1 cellular context compared by ENCODE assay signal in the genomic region with DNA sequence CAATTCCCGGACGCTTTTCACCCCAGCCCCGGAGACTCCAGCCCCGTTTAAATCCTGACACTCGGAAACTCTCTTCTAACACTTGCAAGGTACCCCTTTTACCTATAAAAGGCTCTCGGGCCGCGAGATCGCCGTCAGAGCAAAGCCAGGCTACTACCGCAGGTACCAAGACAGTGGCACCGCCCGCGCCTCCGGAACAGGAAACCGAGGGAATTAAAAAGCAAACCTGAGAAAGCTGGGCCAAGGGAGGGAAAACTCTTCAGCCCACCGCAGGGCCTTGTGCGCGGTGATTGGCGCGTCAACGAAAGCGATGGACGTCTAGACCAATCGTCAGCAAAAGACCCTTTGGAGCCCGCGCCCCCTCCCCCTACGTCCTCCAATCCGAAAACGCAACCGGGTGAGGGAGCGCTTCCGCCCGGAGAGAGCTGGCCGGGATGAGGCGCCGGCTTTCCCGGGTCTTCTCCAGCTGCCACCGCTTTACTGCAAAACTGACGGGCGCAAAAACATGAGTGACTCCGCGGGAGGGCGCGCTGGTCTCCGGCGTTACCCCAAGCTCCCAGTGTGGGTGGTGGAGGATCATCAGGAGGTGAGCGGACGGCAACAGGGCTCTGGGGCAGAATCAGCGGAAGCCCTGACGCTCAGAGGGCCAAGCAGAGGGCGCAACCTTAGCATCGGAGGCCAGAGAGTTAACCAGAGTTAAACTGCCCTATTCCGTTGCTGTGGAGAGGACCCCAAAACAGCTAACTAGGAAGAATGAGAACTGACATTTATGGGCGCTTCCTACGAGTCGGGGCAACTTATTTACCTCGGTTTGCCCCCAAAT.
TF ChIP-seq lines count a peak whose summit lies in the region.

TSS of gene C5orf22 (plus strand) at position 414 of the 823 bp plus-strand sequence. CDS start at position 506, 92 bp downstream.
A gene with protein sequence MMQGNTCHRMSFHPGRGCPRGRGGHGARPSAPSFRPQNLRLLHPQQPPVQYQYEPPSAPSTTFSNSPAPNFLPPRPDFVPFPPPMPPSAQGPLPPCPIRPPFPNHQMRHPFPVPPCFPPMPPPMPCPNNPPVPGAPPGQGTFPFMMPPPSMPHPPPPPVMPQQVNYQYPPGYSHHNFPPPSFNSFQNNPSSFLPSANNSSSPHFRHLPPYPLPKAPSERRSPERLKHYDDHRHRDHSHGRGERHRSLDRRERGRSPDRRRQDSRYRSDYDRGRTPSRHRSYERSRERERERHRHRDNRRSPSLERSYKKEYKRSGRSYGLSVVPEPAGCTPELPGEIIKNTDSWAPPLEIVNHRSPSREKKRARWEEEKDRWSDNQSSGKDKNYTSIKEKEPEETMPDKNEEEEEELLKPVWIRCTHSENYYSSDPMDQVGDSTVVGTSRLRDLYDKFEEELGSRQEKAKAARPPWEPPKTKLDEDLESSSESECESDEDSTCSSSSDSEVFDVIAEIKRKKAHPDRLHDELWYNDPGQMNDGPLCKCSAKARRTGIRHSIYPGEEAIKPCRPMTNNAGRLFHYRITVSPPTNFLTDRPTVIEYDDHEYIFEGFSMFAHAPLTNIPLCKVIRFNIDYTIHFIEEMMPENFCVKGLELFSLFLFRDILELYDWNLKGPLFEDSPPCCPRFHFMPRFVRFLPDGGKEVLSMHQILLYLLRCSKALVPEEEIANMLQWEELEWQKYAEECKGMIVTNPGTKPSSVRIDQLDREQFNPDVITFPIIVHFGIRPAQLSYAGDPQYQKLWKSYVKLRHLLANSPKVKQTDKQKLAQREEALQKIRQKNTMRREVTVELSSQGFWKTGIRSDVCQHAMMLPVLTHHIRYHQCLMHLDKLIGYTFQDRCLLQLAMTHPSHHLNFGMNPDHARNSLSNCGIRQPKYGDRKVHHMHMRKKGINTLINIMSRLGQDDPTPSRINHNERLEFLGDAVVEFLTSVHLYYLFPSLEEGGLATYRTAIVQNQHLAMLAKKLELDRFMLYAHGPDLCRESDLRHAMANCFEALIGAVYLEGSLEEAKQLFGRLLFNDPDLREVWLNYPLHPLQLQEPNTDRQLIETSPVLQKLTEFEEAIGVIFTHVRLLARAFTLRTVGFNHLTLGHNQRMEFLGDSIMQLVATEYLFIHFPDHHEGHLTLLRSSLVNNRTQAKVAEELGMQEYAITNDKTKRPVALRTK (N-terminal part only) (minus strand): TSS at position 206 of the 823 bp plus-strand sequence. CDS start 3,034 bp downstream, outside the sequence.

TF ChIP-seq in K562, 482 proteins besides CTCF, POLR2A, EP300 and RAD21 (continued from another document and continues in another):
- TF ChIP-seq, protein P1, sequence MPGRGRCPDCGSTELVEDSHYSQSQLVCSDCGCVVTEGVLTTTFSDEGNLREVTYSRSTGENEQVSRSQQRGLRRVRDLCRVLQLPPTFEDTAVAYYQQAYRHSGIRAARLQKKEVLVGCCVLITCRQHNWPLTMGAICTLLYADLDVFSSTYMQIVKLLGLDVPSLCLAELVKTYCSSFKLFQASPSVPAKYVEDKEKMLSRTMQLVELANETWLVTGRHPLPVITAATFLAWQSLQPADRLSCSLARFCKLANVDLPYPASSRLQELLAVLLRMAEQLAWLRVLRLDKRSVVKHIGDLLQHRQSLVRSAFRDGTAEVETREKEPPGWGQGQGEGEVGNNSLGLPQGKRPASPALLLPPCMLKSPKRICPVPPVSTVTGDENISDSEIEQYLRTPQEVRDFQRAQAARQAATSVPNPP (IDR thresholded peaks at IDR 0.05; ENCODE audit: borderline replicate concordance, insufficient read depth, insufficient read length), result no peak
- TF ChIP-seq NCOA4 (IDR thresholded peaks at IDR 0.05; ENCODE audit: partially characterized antibody) (no peak), ZNF184 (CRISPR knock-in tag; IDR thresholded peaks at IDR 0.05) (no peak), CREB3L1 (IDR thresholded peaks at IDR 0.05; ENCODE audit: borderline replicate concordance, low read depth) (no peak), KAT8 (IDR thresholded peaks at IDR 0.05; ENCODE audit: low read depth) (no peak), TBL1XR1 (IDR thresholded peaks at IDR 0.05; ENCODE audit: low read length in 2 of 2) (no peak), CBFA2T3 (IDR thresholded peaks at IDR 0.05) (no peak), TAF7 (tag; IDR thresholded peaks at IDR 0.05) (no peak), SREBF2 (CRISPR knock-in tag; IDR thresholded peaks at IDR 0.05) (no peak), ID3 (CRISPR knock-in tag; IDR thresholded peaks at IDR 0.05) (no peak), ID3 (tag; IDR thresholded peaks at IDR 0.05) (no peak), POLR2H (tag; IDR thresholded peaks at IDR 0.05; ENCODE audit: low read depth) (peak; percentile 67), PCBP1 (IDR thresholded peaks at IDR 0.05; ENCODE audit: low read depth, low read length, poor library complexity, severe bottlenecking) (peak; percentile 69), RCOR1 (IDR thresholded peaks at IDR 0.05; ENCODE audit: borderline replicate concordance in 1 of 2, low read depth in 2 of 2, low read length in 2 of 2) (no peak), ZBTB1 (CRISPR knock-in tag; IDR thresholded peaks at IDR 0.05; ENCODE audit: borderline replicate concordance, low read depth) (no peak), IFI16 (CRISPR knock-in tag; IDR thresholded peaks at IDR 0.05) (no peak), ZNF644 (tag; IDR thresholded peaks at IDR 0.05; ENCODE audit: low read depth) (no peak), DNMT1 (IDR thresholded peaks at IDR 0.05) (no peak), ZNF695 (CRISPR knock-in tag; IDR thresholded peaks at IDR 0.05) (peak; percentile 39; the same call in 1 of the 2 replicates), ZNF778 (CRISPR knock-in tag; IDR thresholded peaks at IDR 0.05) (no peak), ZNF764 (CRISPR knock-in tag; IDR thresholded peaks at IDR 0.05; ENCODE audit: low read depth) (no peak), CEBPG (CRISPR knock-in tag; IDR thresholded peaks at IDR 0.05) (peak; percentile 24; the same call in 1 of the 2 replicates), CEBPG (tag; conservative IDR thresholded peaks at IDR 0.05 in 1 of 2, IDR thresholded peaks at IDR 0.05 in 1 of 2) (no peak), ZNF57 (CRISPR knock-in tag; IDR thresholded peaks at IDR 0.05) (peak; percentile 39; the same call in 1 of the 2 replicates), POLR3A (IDR thresholded peaks at IDR 0.05; ENCODE audit: borderline replicate concordance, extremely low read depth, insufficient read depth, insufficient read length) (no peak), SMC3 (conservative IDR thresholded peaks at IDR 0.05; ENCODE audit: insufficient read depth, low read depth, low read length) (no peak), NFIC (IDR thresholded peaks at IDR 0.05) (no peak; the same call in 1 of the 2 replicates), ETV6 (IDR thresholded peaks at IDR 0.05; ENCODE audit: borderline replicate concordance in 1 of 2, low read depth in 2 of 2, low read length in 1 of 2) (no peak), ETV6 (CRISPR knock-in tag; IDR thresholded peaks at IDR 0.05; ENCODE audit: borderline replicate concordance) (no peak), HMGN3 (IDR thresholded peaks at IDR 0.05; ENCODE audit: borderline replicate concordance, extremely low read depth, insufficient read length, low read depth, low read length) (no peak), SIN3A (IDR thresholded peaks at IDR 0.05; ENCODE audit: borderline replicate concordance in 2 of 2, control insufficient read depth in 1 of 2, low read depth in 2 of 2, low read length in 2 of 2) (peak; percentile 30 to 57; a peak in 2 of 4 replicates), ZNF224 (CRISPR knock-in tag; IDR thresholded peaks at IDR 0.05) (no peak), NR4A1 (CRISPR knock-in tag; IDR thresholded peaks at IDR 0.05) (no peak), NR4A1 (tag; IDR thresholded peaks at IDR 0.05) (no peak), LARP7 (IDR thresholded peaks at IDR 0.05) (no peak), TCF7 (IDR thresholded peaks at IDR 0.05; ENCODE audit: borderline replicate concordance) (no peak), FIP1L1 (IDR thresholded peaks at IDR 0.05; ENCODE audit: low read depth, low read length, poor library complexity, severe bottlenecking) (peak; percentile 63)
- TF ChIP-seq, protein P2, sequence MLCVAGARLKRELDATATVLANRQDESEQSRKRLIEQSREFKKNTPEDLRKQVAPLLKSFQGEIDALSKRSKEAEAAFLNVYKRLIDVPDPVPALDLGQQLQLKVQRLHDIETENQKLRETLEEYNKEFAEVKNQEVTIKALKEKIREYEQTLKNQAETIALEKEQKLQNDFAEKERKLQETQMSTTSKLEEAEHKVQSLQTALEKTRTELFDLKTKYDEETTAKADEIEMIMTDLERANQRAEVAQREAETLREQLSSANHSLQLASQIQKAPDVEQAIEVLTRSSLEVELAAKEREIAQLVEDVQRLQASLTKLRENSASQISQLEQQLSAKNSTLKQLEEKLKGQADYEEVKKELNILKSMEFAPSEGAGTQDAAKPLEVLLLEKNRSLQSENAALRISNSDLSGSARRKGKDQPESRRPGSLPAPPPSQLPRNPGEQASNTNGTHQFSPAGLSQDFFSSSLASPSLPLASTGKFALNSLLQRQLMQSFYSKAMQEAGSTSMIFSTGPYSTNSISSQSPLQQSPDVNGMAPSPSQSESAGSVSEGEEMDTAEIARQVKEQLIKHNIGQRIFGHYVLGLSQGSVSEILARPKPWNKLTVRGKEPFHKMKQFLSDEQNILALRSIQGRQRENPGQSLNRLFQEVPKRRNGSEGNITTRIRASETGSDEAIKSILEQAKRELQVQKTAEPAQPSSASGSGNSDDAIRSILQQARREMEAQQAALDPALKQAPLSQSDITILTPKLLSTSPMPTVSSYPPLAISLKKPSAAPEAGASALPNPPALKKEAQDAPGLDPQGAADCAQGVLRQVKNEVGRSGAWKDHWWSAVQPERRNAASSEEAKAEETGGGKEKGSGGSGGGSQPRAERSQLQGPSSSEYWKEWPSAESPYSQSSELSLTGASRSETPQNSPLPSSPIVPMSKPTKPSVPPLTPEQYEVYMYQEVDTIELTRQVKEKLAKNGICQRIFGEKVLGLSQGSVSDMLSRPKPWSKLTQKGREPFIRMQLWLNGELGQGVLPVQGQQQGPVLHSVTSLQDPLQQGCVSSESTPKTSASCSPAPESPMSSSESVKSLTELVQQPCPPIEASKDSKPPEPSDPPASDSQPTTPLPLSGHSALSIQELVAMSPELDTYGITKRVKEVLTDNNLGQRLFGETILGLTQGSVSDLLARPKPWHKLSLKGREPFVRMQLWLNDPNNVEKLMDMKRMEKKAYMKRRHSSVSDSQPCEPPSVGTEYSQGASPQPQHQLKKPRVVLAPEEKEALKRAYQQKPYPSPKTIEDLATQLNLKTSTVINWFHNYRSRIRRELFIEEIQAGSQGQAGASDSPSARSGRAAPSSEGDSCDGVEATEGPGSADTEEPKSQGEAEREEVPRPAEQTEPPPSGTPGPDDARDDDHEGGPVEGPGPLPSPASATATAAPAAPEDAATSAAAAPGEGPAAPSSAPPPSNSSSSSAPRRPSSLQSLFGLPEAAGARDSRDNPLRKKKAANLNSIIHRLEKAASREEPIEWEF (CRISPR knock-in tag; IDR thresholded peaks at IDR 0.05), result no peak
- TF ChIP-seq, protein P3, sequence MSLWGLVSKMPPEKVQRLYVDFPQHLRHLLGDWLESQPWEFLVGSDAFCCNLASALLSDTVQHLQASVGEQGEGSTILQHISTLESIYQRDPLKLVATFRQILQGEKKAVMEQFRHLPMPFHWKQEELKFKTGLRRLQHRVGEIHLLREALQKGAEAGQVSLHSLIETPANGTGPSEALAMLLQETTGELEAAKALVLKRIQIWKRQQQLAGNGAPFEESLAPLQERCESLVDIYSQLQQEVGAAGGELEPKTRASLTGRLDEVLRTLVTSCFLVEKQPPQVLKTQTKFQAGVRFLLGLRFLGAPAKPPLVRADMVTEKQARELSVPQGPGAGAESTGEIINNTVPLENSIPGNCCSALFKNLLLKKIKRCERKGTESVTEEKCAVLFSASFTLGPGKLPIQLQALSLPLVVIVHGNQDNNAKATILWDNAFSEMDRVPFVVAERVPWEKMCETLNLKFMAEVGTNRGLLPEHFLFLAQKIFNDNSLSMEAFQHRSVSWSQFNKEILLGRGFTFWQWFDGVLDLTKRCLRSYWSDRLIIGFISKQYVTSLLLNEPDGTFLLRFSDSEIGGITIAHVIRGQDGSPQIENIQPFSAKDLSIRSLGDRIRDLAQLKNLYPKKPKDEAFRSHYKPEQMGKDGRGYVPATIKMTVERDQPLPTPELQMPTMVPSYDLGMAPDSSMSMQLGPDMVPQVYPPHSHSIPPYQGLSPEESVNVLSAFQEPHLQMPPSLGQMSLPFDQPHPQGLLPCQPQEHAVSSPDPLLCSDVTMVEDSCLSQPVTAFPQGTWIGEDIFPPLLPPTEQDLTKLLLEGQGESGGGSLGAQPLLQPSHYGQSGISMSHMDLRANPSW (CRISPR knock-in tag; IDR thresholded peaks at IDR 0.05), result no peak
- TF ChIP-seq, protein P4, sequence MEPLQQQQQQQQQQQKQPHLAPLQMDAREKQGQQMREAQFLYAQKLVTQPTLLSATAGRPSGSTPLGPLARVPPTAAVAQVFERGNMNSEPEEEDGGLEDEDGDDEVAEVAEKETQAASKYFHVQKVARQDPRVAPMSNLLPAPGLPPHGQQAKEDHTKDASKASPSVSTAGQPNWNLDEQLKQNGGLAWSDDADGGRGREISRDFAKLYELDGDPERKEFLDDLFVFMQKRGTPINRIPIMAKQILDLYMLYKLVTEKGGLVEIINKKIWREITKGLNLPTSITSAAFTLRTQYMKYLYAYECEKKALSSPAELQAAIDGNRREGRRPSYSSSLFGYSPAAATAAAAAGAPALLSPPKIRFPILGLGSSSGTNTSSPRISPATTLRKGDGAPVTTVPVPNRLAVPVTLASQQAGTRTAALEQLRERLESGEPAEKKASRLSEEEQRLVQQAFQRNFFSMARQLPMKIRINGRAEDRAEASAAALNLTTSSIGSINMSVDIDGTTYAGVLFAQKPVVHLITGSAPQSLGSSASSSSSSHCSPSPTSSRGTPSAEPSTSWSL (CRISPR knock-in tag; IDR thresholded peaks at IDR 0.05; ENCODE audit: borderline replicate concordance), result no peak
- TF ChIP-seq, protein P5, sequence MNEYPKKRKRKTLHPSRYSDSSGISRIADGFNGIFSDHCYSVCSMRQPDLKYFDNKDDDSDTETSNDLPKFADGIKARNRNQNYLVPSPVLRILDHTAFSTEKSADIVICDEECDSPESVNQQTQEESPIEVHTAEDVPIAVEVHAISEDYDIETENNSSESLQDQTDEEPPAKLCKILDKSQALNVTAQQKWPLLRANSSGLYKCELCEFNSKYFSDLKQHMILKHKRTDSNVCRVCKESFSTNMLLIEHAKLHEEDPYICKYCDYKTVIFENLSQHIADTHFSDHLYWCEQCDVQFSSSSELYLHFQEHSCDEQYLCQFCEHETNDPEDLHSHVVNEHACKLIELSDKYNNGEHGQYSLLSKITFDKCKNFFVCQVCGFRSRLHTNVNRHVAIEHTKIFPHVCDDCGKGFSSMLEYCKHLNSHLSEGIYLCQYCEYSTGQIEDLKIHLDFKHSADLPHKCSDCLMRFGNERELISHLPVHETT (CRISPR knock-in tag; conservative IDR thresholded peaks at IDR 0.05 in 1 of 2, IDR thresholded peaks at IDR 0.05 in 1 of 2), result peak in 1 of 2 experiments; percentile 60; a peak in 1 of 4 replicates
